Comparison of ENCODE assay signal across 26 cellular contexts in the genomic region with DNA sequence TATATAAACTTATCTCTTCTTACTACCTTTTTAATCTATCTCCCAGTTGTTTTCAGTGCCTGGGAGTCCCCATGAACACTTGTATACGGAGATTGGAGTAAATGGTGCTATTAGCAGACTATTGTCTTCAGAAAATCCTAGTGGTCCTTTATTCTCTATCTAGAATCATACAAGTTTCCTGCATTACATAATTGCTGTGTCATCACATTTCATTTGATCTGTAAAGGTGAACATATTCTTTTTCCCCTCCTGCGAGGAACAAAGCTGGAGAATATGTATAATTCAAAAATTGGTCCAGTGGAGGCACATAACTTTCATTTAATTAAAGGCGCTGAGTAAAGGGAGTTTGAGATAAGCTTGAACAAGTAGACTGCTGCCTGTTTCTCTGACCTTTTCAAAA.
A peak's percentile ranks its signal among the peaks of the same experiment; 100 is the strongest.
DNase-seq lines count a peak whose midpoint lies in the region; ATAC-seq, FAIRE-seq and TF ChIP-seq lines count a peak whose summit lies in the region.
"Had no signal": no experiment of that assay in that cellular context is flagged by ENCODE, and none has a peak within 500 bp of the region (broad histone marks: within the 10 kb centered on the region; RNA-seq: fewer than 3 reads in every experiment).

No MANE protein-coding gene starts in this region.

- H3K79me2 ChIP-seq in K562 (ENCODE audit: control insufficient read depth, insufficient read depth, low read length), result no peaks in the 10 kb centered on the region

- no peak for TF ChIP-seq POLR2A in K562 (conservative IDR thresholded peaks at IDR 0.05)

- no peak overlapping the region for H3K27ac Mint-ChIP-seq in T-helper 17 cell
- no peak overlapping the region for H3K27ac Mint-ChIP-seq in activated CD8-positive, alpha-beta T cell treated with anti-CD3 and anti-CD28 coated beads for 36 hours
- H3K27ac Mint-ChIP-seq: CD14-positive monocyte; CD4-positive, alpha-beta T cell; CD8-positive, alpha-beta memory T cell; GM23338; HFFc6 had no signal

- CTCF ChIA-PET in K562 (lab: Yijun Ruan, JAX; ENCODE audit: low intra/inter-chr PET ratio), result no interaction called here
- CTCF ChIA-PET in activated CD8-positive, alpha-beta T cell treated with anti-CD3 and anti-CD28 coated beads for 36 hours (lab: Charles Lee), result no interaction called here

- H3K27me3 ChIP-seq in K562 (ENCODE audit: control insufficient read depth in 2 of 2, insufficient read depth in 2 of 2, low read length in 2 of 2) (no peaks in the 10 kb centered on the region), skeletal muscle satellite cell (ENCODE audit: control insufficient read depth, insufficient read depth, low read length) (no peaks in the 10 kb centered on the region)
- H3K27me3 ChIP-seq: BE2C; BLaER1 treated with 17β-estradiol and CSF1 and Interleukin-3, amounts not matched to agents 10 nM and 100 nM had no signal

- no peak for FAIRE-seq in K562 (lab: Jason Lieb, UNC)
- FAIRE-seq: A204.1, D721Med, GM12878 had no signal

- 0% methylated on average over 3 of the region's 3 CpGs for WGBS in K562 (ENCODE audit: insufficient coverage, low coverage, missing lambda C conversion rate)

- ATAC-seq in left ventricle myocardium superior (peak; percentile 40), left cardiac atrium (no peak), T-helper 17 cell (no peak), K562 (no peak), GM19035 (IDR thresholded peaks at IDR 0.05; ENCODE audit: unreplicated experiment) (no peak)
- ATAC-seq in activated CD8-positive, alpha-beta T cell treated with anti-CD3 and anti-CD28 coated beads for 36 hours, result no peak
- ATAC-seq: GM12878, GM23338 had no signal

- H3K4me3 ChIP-seq in K562, result no peak overlapping the region
- H3K4me3 ChIP-seq in skeletal muscle satellite cell (ENCODE audit: low read length), result no peak overlapping the region
- H3K4me3 ChIP-seq: BLaER1 treated with 17β-estradiol and CSF1 and Interleukin-3, amounts not matched to agents 10 nM and 100 nM; GM12878; GM23338; HAP-1 had no signal

- in situ Hi-C loops in K562 (cut with MboI), result no loop called here

- H3K9ac ChIP-seq in K562 (ENCODE audit: insufficient read depth in 1 of 2, low read depth in 2 of 2, low read length in 2 of 2) (no peak overlapping the region), skeletal muscle satellite cell (ENCODE audit: low read depth, low read length) (no peak overlapping the region)
- H3K9ac ChIP-seq: BLaER1 treated with 17β-estradiol and CSF1 and Interleukin-3, amounts not matched to agents 10 nM and 100 nM had no signal

- H3K9me1 ChIP-seq in K562 (ENCODE audit: control insufficient read depth, insufficient read depth, low read length), result no peaks in the 10 kb centered on the region

- H3K36me3 ChIP-seq in K562 (ENCODE audit: control insufficient read depth, insufficient read depth, low read length), result no peaks in the 10 kb centered on the region
- H3K36me3 ChIP-seq in skeletal muscle satellite cell (ENCODE audit: insufficient read depth, low read length), result no peaks in the 10 kb centered on the region
- H3K36me3 ChIP-seq: BE2C; BLaER1 treated with 17β-estradiol and CSF1 and Interleukin-3, amounts not matched to agents 10 nM and 100 nM; HAP-1 had no signal

- no peaks in the 10 kb centered on the region for H3K4me1 Mint-ChIP-seq in T-helper 17 cell
- H3K4me1 Mint-ChIP-seq in activated CD8-positive, alpha-beta T cell treated with anti-CD3 and anti-CD28 coated beads for 36 hours (ENCODE audit: low read depth), result no peaks in the 10 kb centered on the region
- H3K4me1 Mint-ChIP-seq: CD14-positive monocyte; CD8-positive, alpha-beta memory T cell had no signal

- no peak overlapping the region for H3K27ac ChIP-seq in K562 (ENCODE audit: extremely low read depth, low read depth, low read length)
- H3K27ac ChIP-seq: 22Rv1; BLaER1 treated with 17β-estradiol and CSF1 and Interleukin-3, amounts not matched to agents 10 nM and 100 nM had no signal

- peak overlapping the region; percentile 13 for H3K4me3 Mint-ChIP-seq in T-helper 17 cell
- no peak overlapping the region for H3K4me3 Mint-ChIP-seq in activated CD8-positive, alpha-beta T cell treated with anti-CD3 and anti-CD28 coated beads for 36 hours
- H3K4me3 Mint-ChIP-seq: CD14-positive monocyte; CD4-positive, alpha-beta T cell; CD8-positive, alpha-beta memory T cell; GM23338; HFFc6 had no signal

- intact Hi-C loops in left ventricle myocardium superior (cut with micrococcal nuclease) (no loop called here), left cardiac atrium (cut with DNase I) (no loop called here), K562 (cut with micrococcal nuclease) (no loop called here)
- intact Hi-C loops in activated CD8-positive, alpha-beta T cell treated with anti-CD3 and anti-CD28 coated beads for 36 hours (cut with micrococcal nuclease), result no loop called here

- BruUV-seq in K562 (replicated peaks; lab: Mats Ljungman, UMichigan), result no TSS peak

- DNase-seq in left ventricle myocardium superior (no peak), left cardiac atrium (no peak), T-helper 17 cell (no peak), K562 (ENCODE audit: extremely low read depth in 1 of 4, low spot score in 3 of 4) (no peak), NOMO-1 treated with dmso at 0.1 percent for 144 hours (lab: John Stamatoyannopoulos, UW; ENCODE audit: unreplicated experiment) (no peak)
- DNase-seq in activated CD8-positive, alpha-beta T cell treated with anti-CD3 and anti-CD28 coated beads for 36 hours, result no peak
- DNase-seq: ACHN; AML-193; BE2C; CD4-positive, alpha-beta T cell; CD8-positive, alpha-beta memory T cell; DMS 273 treated with DMSO at 0.1 percent for 48 hours; DMS79; EL; GDM1; HFFc6 had no signal

- peaks cover 6% of the 10 kb centered on the region for H3K27me3 Mint-ChIP-seq in T-helper 17 cell
- no peaks in the 10 kb centered on the region for H3K27me3 Mint-ChIP-seq in activated CD8-positive, alpha-beta T cell treated with anti-CD3 and anti-CD28 coated beads for 36 hours
- H3K27me3 Mint-ChIP-seq: CD4-positive, alpha-beta T cell; CD8-positive, alpha-beta memory T cell had no signal

- no peaks in the 10 kb centered on the region for H3K4me1 ChIP-seq in K562 (replicated peaks in 1 of 2; ENCODE audit: control insufficient read depth in 2 of 2, insufficient read depth in 2 of 2, low read length in 2 of 2)
- H3K4me1 ChIP-seq in skeletal muscle satellite cell (ENCODE audit: control insufficient read depth, insufficient read depth, low read length), result no peaks in the 10 kb centered on the region
- H3K4me1 ChIP-seq: BE2C; BLaER1 treated with 17β-estradiol and CSF1 and Interleukin-3, amounts not matched to agents 10 nM and 100 nM had no signal

- TF ChIP-seq RAD21 in K562 (CRISPR knock-in tag; conservative IDR thresholded peaks at IDR 0.05 in 1 of 2, IDR thresholded peaks at IDR 0.05 in 1 of 2), result no peak

- H3K9me3 ChIP-seq in T-helper 17 cell (ENCODE audit: control insufficient read depth, low read length, poor library complexity, severe bottlenecking) (no peaks in the 10 kb centered on the region), K562 (replicated peaks; ENCODE audit: control insufficient read depth, insufficient read depth, low read depth, low read length) (no peaks in the 10 kb centered on the region), skeletal muscle satellite cell (replicated peaks; ENCODE audit: low read length) (no peaks in the 10 kb centered on the region)
- H3K9me3 ChIP-seq: BE2C; BLaER1 treated with 17β-estradiol and CSF1 and Interleukin-3, amounts not matched to agents 10 nM and 100 nM; HAP-1 had no signal

- POLR2A ChIA-PET in K562 (lab: Yijun Ruan, JAX), result no interaction called here
- POLR2A ChIA-PET in activated CD8-positive, alpha-beta T cell treated with anti-CD3 and anti-CD28 coated beads for 36 hours (lab: Charles Lee), result no interaction called here

- H4K20me1 ChIP-seq in K562 (replicated peaks; ENCODE audit: control insufficient read depth, insufficient read depth, low read length), result no peaks in the 10 kb centered on the region
- H4K20me1 ChIP-seq: BLaER1 treated with 17β-estradiol and CSF1 and Interleukin-3, amounts not matched to agents 10 nM and 100 nM had no signal

- TF ChIP-seq CTCF in K562 (IDR thresholded peaks at IDR 0.05 in 2 of 3, conservative IDR thresholded peaks at IDR 0.05 in 1 of 3; ENCODE audit: insufficient read depth in 2 of 3, low read depth in 1 of 3, low read length in 3 of 3), result no peak
- no peak for TF ChIP-seq CTCF in activated CD8-positive, alpha-beta T cell treated with anti-CD3 and anti-CD28 coated beads for 36 hours (IDR thresholded peaks at IDR 0.05)

- no peak overlapping the region for H2AFZ ChIP-seq in K562 (ENCODE audit: low read depth, low read length)
- H2AFZ ChIP-seq: GM23338 had no signal

- no peak for TF ChIP-seq EP300 in K562 (IDR thresholded peaks at IDR 0.05; ENCODE audit: low read length)

- H3K9me3 Mint-ChIP-seq in activated CD8-positive, alpha-beta T cell treated with anti-CD3 and anti-CD28 coated beads for 36 hours, result no peaks in the 10 kb centered on the region
- H3K9me3 Mint-ChIP-seq: CD14-positive monocyte; CD4-positive, alpha-beta T cell; GM23338; HFFc6 had no signal

- H3K4me2 ChIP-seq in K562 (ENCODE audit: insufficient read depth, low read length) (no peak overlapping the region), skeletal muscle satellite cell (ENCODE audit: low read length) (peak overlapping the region; percentile 63)
- H3K4me2 ChIP-seq: BLaER1 treated with 17β-estradiol and CSF1 and Interleukin-3, amounts not matched to agents 10 nM and 100 nM had no signal

- H3K36me3 Mint-ChIP-seq in T-helper 17 cell (ENCODE audit: low read depth), result no peaks in the 10 kb centered on the region
- H3K36me3 Mint-ChIP-seq in activated CD8-positive, alpha-beta T cell treated with anti-CD3 and anti-CD28 coated beads for 36 hours (ENCODE audit: low read depth), result no peaks in the 10 kb centered on the region
- H3K36me3 Mint-ChIP-seq: CD14-positive monocyte; CD8-positive, alpha-beta memory T cell had no signal

TF ChIP-seq in K562, 482 proteins besides CTCF, POLR2A, EP300 and RAD21 (continues in another document):
- TF ChIP-seq RBM25 (IDR thresholded peaks at IDR 0.05; ENCODE audit: low read depth, low read length, severe bottlenecking) (no peak), ZNF316 (IDR thresholded peaks at IDR 0.05) (peak; percentile 77), HCFC1 (IDR thresholded peaks at IDR 0.05; ENCODE audit: low read depth, low read length) (no peak), ZNF41 (CRISPR knock-in tag; conservative IDR thresholded peaks at IDR 0.05) (no peak), CAMTA2 (CRISPR knock-in tag; conservative IDR thresholded peaks at IDR 0.05) (no peak), MAFK (IDR thresholded peaks at IDR 0.05; ENCODE audit: low read length) (peak; percentile 90), NFIC (IDR thresholded peaks at IDR 0.05) (no peak), MAFG (tag; conservative IDR thresholded peaks at IDR 0.05) (peak; percentile 65), C11orf30 (IDR thresholded peaks at IDR 0.05; ENCODE audit: low read depth) (peak; percentile 60)
